Comparison of ENCODE assay signal across 1 cellular context in the genomic region with DNA sequence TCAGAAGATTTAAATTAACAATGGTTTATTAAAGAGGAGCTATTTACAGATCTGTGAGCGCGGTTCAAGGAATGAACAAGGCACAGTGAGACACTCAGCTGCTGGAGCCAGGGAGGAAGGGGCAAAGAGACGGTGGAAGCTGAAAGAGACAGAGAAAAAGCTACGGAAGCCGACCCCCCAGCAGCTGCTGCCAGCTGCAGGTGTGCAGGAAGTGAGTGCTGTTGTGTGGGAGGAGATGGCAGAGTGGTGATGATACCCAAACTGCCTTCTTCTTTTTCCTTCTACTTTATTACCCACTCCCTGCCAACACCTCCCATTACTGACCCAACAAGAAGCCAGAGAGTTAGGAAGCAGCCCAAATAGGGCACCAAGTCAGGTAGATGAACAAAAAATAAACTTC.
TF ChIP-seq lines count a peak whose summit lies in the region.

No MANE protein-coding gene starts in this region.

TF ChIP-seq in GM23338, 12 proteins besides CTCF, POLR2A, EP300 and RAD21 (continued from another document):
- TF ChIP-seq, protein P1, sequence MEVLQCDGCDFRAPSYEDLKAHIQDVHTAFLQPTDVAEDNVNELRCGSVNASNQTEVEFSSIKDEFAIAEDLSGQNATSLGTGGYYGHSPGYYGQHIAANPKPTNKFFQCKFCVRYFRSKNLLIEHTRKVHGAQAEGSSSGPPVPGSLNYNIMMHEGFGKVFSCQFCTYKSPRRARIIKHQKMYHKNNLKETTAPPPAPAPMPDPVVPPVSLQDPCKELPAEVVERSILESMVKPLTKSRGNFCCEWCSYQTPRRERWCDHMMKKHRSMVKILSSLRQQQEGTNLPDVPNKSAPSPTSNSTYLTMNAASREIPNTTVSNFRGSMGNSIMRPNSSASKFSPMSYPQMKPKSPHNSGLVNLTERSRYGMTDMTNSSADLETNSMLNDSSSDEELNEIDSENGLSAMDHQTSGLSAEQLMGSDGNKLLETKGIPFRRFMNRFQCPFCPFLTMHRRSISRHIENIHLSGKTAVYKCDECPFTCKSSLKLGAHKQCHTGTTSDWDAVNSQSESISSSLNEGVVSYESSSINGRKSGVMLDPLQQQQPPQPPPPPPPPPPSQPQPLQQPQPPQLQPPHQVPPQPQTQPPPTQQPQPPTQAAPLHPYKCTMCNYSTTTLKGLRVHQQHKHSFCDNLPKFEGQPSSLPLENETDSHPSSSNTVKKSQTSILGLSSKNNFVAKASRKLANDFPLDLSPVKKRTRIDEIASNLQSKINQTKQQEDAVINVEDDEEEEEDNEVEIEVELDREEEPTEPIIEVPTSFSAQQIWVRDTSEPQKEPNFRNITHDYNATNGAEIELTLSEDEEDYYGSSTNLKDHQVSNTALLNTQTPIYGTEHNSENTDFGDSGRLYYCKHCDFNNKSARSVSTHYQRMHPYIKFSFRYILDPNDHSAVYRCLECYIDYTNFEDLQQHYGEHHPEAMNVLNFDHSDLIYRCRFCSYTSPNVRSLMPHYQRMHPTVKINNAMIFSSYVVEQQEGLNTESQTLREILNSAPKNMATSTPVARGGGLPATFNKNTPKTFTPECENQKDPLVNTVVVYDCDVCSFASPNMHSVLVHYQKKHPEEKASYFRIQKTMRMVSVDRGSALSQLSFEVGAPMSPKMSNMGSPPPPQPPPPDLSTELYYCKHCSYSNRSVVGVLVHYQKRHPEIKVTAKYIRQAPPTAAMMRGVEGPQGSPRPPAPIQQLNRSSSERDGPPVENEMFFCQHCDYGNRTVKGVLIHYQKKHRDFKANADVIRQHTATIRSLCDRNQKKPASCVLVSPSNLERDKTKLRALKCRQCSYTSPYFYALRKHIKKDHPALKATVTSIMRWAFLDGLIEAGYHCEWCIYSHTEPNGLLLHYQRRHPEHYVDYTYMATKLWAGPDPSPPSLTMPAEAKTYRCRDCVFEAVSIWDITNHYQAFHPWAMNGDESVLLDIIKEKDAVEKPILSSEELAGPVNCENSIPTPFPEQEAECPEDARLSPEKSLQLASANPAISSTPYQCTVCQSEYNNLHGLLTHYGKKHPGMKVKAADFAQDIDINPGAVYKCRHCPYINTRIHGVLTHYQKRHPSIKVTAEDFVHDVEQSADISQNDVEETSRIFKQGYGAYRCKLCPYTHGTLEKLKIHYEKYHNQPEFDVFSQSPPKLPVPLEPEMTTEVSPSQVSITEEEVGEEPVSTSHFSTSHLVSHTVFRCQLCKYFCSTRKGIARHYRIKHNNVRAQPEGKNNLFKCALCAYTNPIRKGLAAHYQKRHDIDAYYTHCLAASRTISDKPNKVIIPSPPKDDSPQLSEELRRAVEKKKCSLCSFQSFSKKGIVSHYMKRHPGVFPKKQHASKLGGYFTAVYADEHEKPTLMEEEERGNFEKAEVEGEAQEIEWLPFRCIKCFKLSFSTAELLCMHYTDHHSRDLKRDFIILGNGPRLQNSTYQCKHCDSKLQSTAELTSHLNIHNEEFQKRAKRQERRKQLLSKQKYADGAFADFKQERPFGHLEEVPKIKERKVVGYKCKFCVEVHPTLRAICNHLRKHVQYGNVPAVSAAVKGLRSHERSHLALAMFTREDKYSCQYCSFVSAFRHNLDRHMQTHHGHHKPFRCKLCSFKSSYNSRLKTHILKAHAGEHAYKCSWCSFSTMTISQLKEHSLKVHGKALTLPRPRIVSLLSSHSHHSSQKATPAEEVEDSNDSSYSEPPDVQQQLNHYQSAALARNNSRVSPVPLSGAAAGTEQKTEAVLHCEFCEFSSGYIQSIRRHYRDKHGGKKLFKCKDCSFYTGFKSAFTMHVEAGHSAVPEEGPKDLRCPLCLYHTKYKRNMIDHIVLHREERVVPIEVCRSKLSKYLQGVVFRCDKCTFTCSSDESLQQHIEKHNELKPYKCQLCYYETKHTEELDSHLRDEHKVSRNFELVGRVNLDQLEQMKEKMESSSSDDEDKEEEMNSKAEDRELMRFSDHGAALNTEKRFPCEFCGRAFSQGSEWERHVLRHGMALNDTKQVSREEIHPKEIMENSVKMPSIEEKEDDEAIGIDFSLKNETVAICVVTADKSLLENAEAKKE (CRISPR knock-in tag; IDR thresholded peaks at IDR 0.05), result no peak
- no peak for TF ChIP-seq CREB1 (CRISPR knock-in tag; IDR thresholded peaks at IDR 0.05; ENCODE audit: low read depth)
- TF ChIP-seq ZNF114 (CRISPR knock-in tag; IDR thresholded peaks at IDR 0.05), result no peak
- TF ChIP-seq ZNF331 (CRISPR knock-in tag; IDR thresholded peaks at IDR 0.05; ENCODE audit: low read depth), result no peak
- TF ChIP-seq, protein P2, sequence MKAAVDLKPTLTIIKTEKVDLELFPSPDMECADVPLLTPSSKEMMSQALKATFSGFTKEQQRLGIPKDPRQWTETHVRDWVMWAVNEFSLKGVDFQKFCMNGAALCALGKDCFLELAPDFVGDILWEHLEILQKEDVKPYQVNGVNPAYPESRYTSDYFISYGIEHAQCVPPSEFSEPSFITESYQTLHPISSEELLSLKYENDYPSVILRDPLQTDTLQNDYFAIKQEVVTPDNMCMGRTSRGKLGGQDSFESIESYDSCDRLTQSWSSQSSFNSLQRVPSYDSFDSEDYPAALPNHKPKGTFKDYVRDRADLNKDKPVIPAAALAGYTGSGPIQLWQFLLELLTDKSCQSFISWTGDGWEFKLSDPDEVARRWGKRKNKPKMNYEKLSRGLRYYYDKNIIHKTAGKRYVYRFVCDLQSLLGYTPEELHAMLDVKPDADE (IDR thresholded peaks at IDR 0.05), result no peak
- no peak for TF ChIP-seq NANOG (IDR thresholded peaks at IDR 0.05; ENCODE audit: borderline replicate concordance)
- TF ChIP-seq, protein P3, sequence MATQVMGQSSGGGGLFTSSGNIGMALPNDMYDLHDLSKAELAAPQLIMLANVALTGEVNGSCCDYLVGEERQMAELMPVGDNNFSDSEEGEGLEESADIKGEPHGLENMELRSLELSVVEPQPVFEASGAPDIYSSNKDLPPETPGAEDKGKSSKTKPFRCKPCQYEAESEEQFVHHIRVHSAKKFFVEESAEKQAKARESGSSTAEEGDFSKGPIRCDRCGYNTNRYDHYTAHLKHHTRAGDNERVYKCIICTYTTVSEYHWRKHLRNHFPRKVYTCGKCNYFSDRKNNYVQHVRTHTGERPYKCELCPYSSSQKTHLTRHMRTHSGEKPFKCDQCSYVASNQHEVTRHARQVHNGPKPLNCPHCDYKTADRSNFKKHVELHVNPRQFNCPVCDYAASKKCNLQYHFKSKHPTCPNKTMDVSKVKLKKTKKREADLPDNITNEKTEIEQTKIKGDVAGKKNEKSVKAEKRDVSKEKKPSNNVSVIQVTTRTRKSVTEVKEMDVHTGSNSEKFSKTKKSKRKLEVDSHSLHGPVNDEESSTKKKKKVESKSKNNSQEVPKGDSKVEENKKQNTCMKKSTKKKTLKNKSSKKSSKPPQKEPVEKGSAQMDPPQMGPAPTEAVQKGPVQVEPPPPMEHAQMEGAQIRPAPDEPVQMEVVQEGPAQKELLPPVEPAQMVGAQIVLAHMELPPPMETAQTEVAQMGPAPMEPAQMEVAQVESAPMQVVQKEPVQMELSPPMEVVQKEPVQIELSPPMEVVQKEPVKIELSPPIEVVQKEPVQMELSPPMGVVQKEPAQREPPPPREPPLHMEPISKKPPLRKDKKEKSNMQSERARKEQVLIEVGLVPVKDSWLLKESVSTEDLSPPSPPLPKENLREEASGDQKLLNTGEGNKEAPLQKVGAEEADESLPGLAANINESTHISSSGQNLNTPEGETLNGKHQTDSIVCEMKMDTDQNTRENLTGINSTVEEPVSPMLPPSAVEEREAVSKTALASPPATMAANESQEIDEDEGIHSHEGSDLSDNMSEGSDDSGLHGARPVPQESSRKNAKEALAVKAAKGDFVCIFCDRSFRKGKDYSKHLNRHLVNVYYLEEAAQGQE (IDR thresholded peaks at IDR 0.05; ENCODE audit: unreplicated experiment), result no peak
- no peak for TF ChIP-seq POLR2AphosphoS5 (IDR thresholded peaks at IDR 0.05; ENCODE audit: low read depth)
- no peak for TF ChIP-seq STAT1 (IDR thresholded peaks at IDR 0.05; ENCODE audit: unreplicated experiment)
- TF ChIP-seq JUNB (IDR thresholded peaks at IDR 0.05; ENCODE audit: unreplicated experiment), result no peak
- no peak for TF ChIP-seq EZH2phosphoT487 (IDR thresholded peaks at IDR 0.05; ENCODE audit: unreplicated experiment)
